Comparison of ENCODE assay signal across 26 cellular contexts in the genomic region with DNA sequence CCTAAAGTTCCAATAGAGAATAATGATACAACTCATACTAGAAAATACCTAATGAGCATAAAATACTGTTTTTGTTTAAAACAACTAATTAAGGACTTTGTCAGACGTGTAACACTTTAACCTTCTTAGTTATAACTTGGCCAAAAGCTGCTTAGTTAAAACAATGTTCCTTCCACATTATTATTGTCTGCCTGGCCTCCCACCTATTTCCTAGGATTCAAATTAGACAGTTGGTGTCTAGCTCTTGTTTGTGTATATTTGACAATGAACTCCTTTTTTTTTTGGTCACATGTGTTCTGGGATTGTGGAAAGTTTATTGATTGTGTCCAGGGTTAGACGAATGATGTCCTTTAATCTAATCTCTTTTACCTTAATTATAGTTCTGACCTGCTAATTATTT.
"Had no signal": no experiment of that assay in that cellular context is flagged by ENCODE, and none has a peak within 500 bp of the region (broad histone marks: within the 10 kb centered on the region; RNA-seq: fewer than 3 reads in every experiment).

No MANE protein-coding gene starts in this region.

- H3K27me3 Mint-ChIP-seq: activated CD4-positive, alpha-beta memory T cell treated with anti-CD3 and anti-CD28 coated beads for 36 hours; activated CD4-positive, alpha-beta T cell treated with anti-CD3 and anti-CD28 coated beads for 36 hours; activated CD4-positive, alpha-beta T cell treated with anti-CD3 and anti-CD28 coated beads, Interleukin-2, amount 10 ng/mL, durations not matched to agents 24 days and 14 days; activated CD8-positive, alpha-beta memory T cell treated with anti-CD3 and anti-CD28 coated beads, Interleukin-2, amount 10 ng/mL, durations not matched to agents 7 days and 5 days; activated naive CD4-positive, alpha-beta T cell treated with anti-CD3 and anti-CD28 coated beads, Interleukin-2, amount 50 U/mL, for 24 hours; activated naive CD8-positive, alpha-beta T cell treated with anti-CD3 and anti-CD28 coated beads, Interleukin-2, amount 10 ng/mL, durations not matched to agents 7 days and 5 days; brain; central memory CD8-positive, alpha-beta T cell had no signal

- H3K36me3 ChIP-seq: ascending aorta, esophagus squamous epithelium had no signal

- H3K4me3 Mint-ChIP-seq: activated CD4-positive, alpha-beta memory T cell treated with anti-CD3 and anti-CD28 coated beads for 36 hours; activated CD4-positive, alpha-beta T cell treated with anti-CD3 and anti-CD28 coated beads for 36 hours; activated CD4-positive, alpha-beta T cell treated with anti-CD3 and anti-CD28 coated beads, Interleukin-2, amount 10 ng/mL, durations not matched to agents 24 days and 14 days; activated CD8-positive, alpha-beta memory T cell treated with anti-CD3 and anti-CD28 coated beads, Interleukin-2, amount 10 ng/mL, durations not matched to agents 7 days and 5 days; activated CD8-positive, alpha-beta T cell treated with anti-CD3 and anti-CD28 coated beads, Interleukin-2, amount 10 ng/mL, durations not matched to agents 7 days and 5 days; activated naive CD4-positive, alpha-beta T cell treated with anti-CD3 and anti-CD28 coated beads for 36 hours; activated naive CD4-positive, alpha-beta T cell treated with anti-CD3 and anti-CD28 coated beads, Interleukin-2, amount 50 U/mL, for 24 hours; activated naive CD8-positive, alpha-beta T cell treated with anti-CD3 and anti-CD28 coated beads, Interleukin-2, amount 10 ng/mL, durations not matched to agents 7 days and 5 days; brain; central memory CD8-positive, alpha-beta T cell; endodermal cell had no signal

- H3K27ac ChIP-seq: ascending aorta, esophagus squamous epithelium had no signal

- H3K4me1 Mint-ChIP-seq: endodermal cell had no signal

- ATAC-seq: activated CD8-positive, alpha-beta memory T cell treated with anti-CD3 and anti-CD28 coated beads, Interleukin-2, amount 10 ng/mL, durations not matched to agents 7 days and 5 days; activated CD8-positive, alpha-beta T cell treated with anti-CD3 and anti-CD28 coated beads, Interleukin-2, amount 10 ng/mL, durations not matched to agents 7 days and 5 days had no signal

- H3K27ac Mint-ChIP-seq: activated CD4-positive, alpha-beta memory T cell treated with anti-CD3 and anti-CD28 coated beads for 36 hours; activated CD4-positive, alpha-beta T cell treated with anti-CD3 and anti-CD28 coated beads for 36 hours; activated CD4-positive, alpha-beta T cell treated with anti-CD3 and anti-CD28 coated beads, Interleukin-2, amount 10 ng/mL, durations not matched to agents 24 days and 14 days; activated CD8-positive, alpha-beta memory T cell treated with anti-CD3 and anti-CD28 coated beads, Interleukin-2, amount 10 ng/mL, durations not matched to agents 7 days and 5 days; activated CD8-positive, alpha-beta T cell treated with anti-CD3 and anti-CD28 coated beads, Interleukin-2, amount 10 ng/mL, durations not matched to agents 7 days and 5 days; activated naive CD4-positive, alpha-beta T cell treated with anti-CD3 and anti-CD28 coated beads for 36 hours; activated naive CD4-positive, alpha-beta T cell treated with anti-CD3 and anti-CD28 coated beads, Interleukin-2, amount 50 U/mL, for 24 hours; activated naive CD8-positive, alpha-beta T cell treated with anti-CD3 and anti-CD28 coated beads, Interleukin-2, amount 10 ng/mL, durations not matched to agents 7 days and 5 days; activated T-helper 2 cell treated with anti-CD3 and anti-CD28 coated beads, Interferon-gamma antibody, Interleukin-2, Interleukin-4, amounts not matched to agents 10 μg/mL and 5 μg/mL and 100 μg/mL, durations not matched to agents 14 hours and 24 hours and 36 hours; brain; endodermal cell had no signal

- H3K4me3 ChIP-seq: ascending aorta, esophagus squamous epithelium had no signal

- H3K9me3 Mint-ChIP-seq: activated CD4-positive, alpha-beta memory T cell treated with anti-CD3 and anti-CD28 coated beads for 36 hours; activated CD4-positive, alpha-beta T cell treated with anti-CD3 and anti-CD28 coated beads, Interleukin-2, amount 10 ng/mL, durations not matched to agents 24 days and 14 days; activated naive CD4-positive, alpha-beta T cell treated with anti-CD3 and anti-CD28 coated beads for 36 hours; activated naive CD4-positive, alpha-beta T cell treated with anti-CD3 and anti-CD28 coated beads, Interleukin-2, amount 50 U/mL, for 24 hours; activated naive CD8-positive, alpha-beta T cell treated with anti-CD3 and anti-CD28 coated beads, Interleukin-2, amount 10 ng/mL, durations not matched to agents 7 days and 5 days; activated T-helper 2 cell treated with anti-CD3 and anti-CD28 coated beads, Interferon-gamma antibody, Interleukin-2, Interleukin-4, amounts not matched to agents 10 μg/mL and 5 μg/mL and 100 μg/mL, durations not matched to agents 14 hours and 24 hours and 36 hours; brain; central memory CD8-positive, alpha-beta T cell; endodermal cell had no signal

- H3K27me3 ChIP-seq: ascending aorta, esophagus squamous epithelium had no signal

- H3K9me3 ChIP-seq: ascending aorta, esophagus squamous epithelium had no signal

- DNase-seq: activated CD4-positive, alpha-beta memory T cell treated with anti-CD3 and anti-CD28 coated beads for 36 hours; activated CD4-positive, alpha-beta T cell treated with anti-CD3 and anti-CD28 coated beads for 36 hours; activated CD4-positive, alpha-beta T cell treated with anti-CD3 and anti-CD28 coated beads, Interleukin-2, amount 10 ng/mL, durations not matched to agents 24 days and 14 days; activated CD4-positive, CD25-positive, alpha-beta regulatory T cell; activated CD4-positive, CD25-positive, alpha-beta regulatory T cell treated with anti-CD3 and anti-CD28 coated beads, Interleukin-2, amount 50 U/mL, for 72 hours; activated CD8-positive, alpha-beta memory T cell treated with anti-CD3 and anti-CD28 coated beads, Interleukin-2, amount 10 ng/mL, durations not matched to agents 7 days and 5 days; activated CD8-positive, alpha-beta memory T cell treated with anti-CD3 and anti-CD28 coated beads, Interleukin-2, amount 50 U/mL, for 4 hours; activated CD8-positive, alpha-beta T cell treated with anti-CD3 and anti-CD28 coated beads, Interleukin-2, amount 10 ng/mL, durations not matched to agents 7 days and 5 days; activated effector memory CD4-positive, alpha-beta T cell treated with anti-CD3 and anti-CD28 coated beads, Interleukin-2, amount 50 U/mL, for 16 hours; activated naive CD4-positive, alpha-beta T cell treated with anti-CD3 and anti-CD28 coated beads for 36 hours; activated naive CD8-positive, alpha-beta T cell treated with anti-CD3 and anti-CD28 coated beads, Interleukin-2, amount 10 ng/mL, durations not matched to agents 7 days and 5 days; activated T-cell treated with anti-CD3 and anti-CD28 coated beads, Interleukin-2, amount 50 U/mL, for 1 hour; cortex of kidney; effector CD8-positive, alpha-beta T cell; endodermal cell; erythroblast; esophagus squamous epithelium; foreskin melanocyte; head of caudate nucleus; T-helper 2 cell had no signal

- H3K4me1 ChIP-seq: ascending aorta, esophagus squamous epithelium had no signal

- FAIRE-seq: bronchial epithelial cell had no signal
